Comparison of ENCODE assay signal across 9 cellular contexts in genomic region chr16:13557476-13557875, GRCh38.
"Had no signal": no experiment of that assay in that cellular context is flagged by ENCODE, and none has a peak within 500 bp of the region (broad histone marks: within the 10 kb centered on the region; RNA-seq: fewer than 3 reads in every experiment).

No MANE protein-coding gene starts in this region.

- ATAC-seq: GM23338, K562 had no signal

- DNase-seq: H9, HCEC 1CT, IMR-90, KG1 had no signal

- FAIRE-seq: H1, H54, HTR-8/SVneo, K562 had no signal

- H3K4me3 ChIP-seq: GM23338, K562 had no signal
